25 cellular contexts compared by ENCODE assay signal in the genomic region with DNA sequence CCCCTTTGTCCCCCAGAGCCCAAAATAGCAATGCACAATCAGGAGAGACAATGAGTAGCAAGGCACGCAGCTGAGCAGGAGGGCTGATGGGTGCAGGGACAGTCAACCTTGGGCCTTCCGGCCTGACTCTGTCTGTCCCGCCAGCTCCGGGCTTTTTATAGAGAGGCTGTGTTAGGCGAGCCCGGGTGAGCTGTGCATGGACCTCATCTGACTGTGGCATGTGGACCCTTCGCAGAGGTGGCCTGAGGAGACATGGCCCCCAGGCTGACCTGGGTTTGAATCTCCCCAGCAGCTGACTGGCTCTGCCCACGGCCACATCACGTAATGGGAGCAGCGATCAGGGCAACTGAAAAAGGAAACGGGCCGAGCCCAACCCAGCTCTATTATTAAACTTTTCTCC.
A peak's percentile ranks its signal among the peaks of the same experiment; 100 is the strongest.
DNase-seq lines count a peak whose midpoint lies in the region; ATAC-seq and TF ChIP-seq lines count a peak whose summit lies in the region.
"Had no signal": no experiment of that assay in that cellular context is flagged by ENCODE, and none has a peak within 500 bp of the region (broad histone marks: within the 10 kb centered on the region; RNA-seq: fewer than 3 reads in every experiment).

No MANE protein-coding gene starts in this region.

- intact Hi-C loops in Right ventricle myocardium inferior (cut with DNase I): no loop called here
- intact Hi-C loops in cardiac septum (cut with DNase I): no loop called here
- intact Hi-C loops in left ventricle myocardium superior (cut with micrococcal nuclease): loop anchor here (10.0 kb wide), 1 partner anchor 50 kb away; no protein-coding TSS in a partner anchor
- intact Hi-C loops in psoas muscle (cut with DNase I): no loop called here

- H3K27ac ChIP-seq in psoas muscle: peak overlapping the region; percentile 96
- H3K27ac ChIP-seq: 22Rv1, PC-9 had no signal

- H3K9me3 ChIP-seq in psoas muscle: no peaks in the 10 kb centered on the region
- H3K9me3 ChIP-seq: BE2C had no signal

- TF ChIP-seq CTCF in psoas muscle (IDR thresholded peaks at IDR 0.05): no peak

- no peaks in the 10 kb centered on the region for H3K27me3 ChIP-seq in psoas muscle (ENCODE audit: insufficient read depth in 3 of 3, low read length in 2 of 3)
- H3K27me3 ChIP-seq: BE2C had no signal

- 34 to 62% (median 46%) methylated on average over 12 of the region's 12 CpGs for WGBS in psoas muscle, 3 donors

- peaks cover 62% of the 10 kb centered on the region for H3K4me1 ChIP-seq in psoas muscle
- H3K4me1 ChIP-seq: BE2C had no signal

- no peak overlapping the region for H3K4me3 ChIP-seq in psoas muscle
- H3K4me3 ChIP-seq: GM23338, K562, PC-9 had no signal

- peak; percentile 69 for DNase-seq in Right ventricle myocardium inferior (ENCODE audit: missing footprints)
- no peak for DNase-seq in cardiac septum (ENCODE audit: low spot score)
- DNase-seq in left ventricle myocardium superior: peak; percentile 72
- DNase-seq in psoas muscle: peak in 1 of 2 donors; percentile 78
- DNase-seq in OCI-M1 (lab: John Stamatoyannopoulos, UW): no peak
- no peak for DNase-seq in D341Med (ENCODE audit: low spot score)
- no peak for DNase-seq in mucosa of gallbladder (ENCODE audit: low spot score)
- DNase-seq: ACHN; BE2C; CD4-positive, CD25-positive, alpha-beta regulatory T cell; DMS53; H9; Kasumi-1; NCI-H1105; NCI-H2029; NCI-H446; NCI-H524 treated with DMSO at 0.1 percent for 48 hours; NCI-H774; NK-92 treated with Interleukin-12 subunit alpha and Interleukin-12 subunit beta, amount 100 ng/mL, for 24 hours; PC-9; SHP77 had no signal

- no peaks in the 10 kb centered on the region for H3K36me3 ChIP-seq in psoas muscle (ENCODE audit: insufficient read depth in 1 of 2, low read depth in 1 of 2)
- H3K36me3 ChIP-seq: BE2C had no signal

- ATAC-seq in Right ventricle myocardium inferior (peak; percentile 26), left ventricle myocardium superior (peak; percentile 28), psoas muscle (peak; percentile 4 to 40 (median 20)), GM21737 (IDR thresholded peaks at IDR 0.05; ENCODE audit: unreplicated experiment) (no peak)
- ATAC-seq: GM23338 had no signal

Comparison
In these comparisons a context has a peak if more than half of its experiments do, and no peak if none do; other contexts are left out.
1. DNase-seq: peak in Right ventricle myocardium inferior (single experiment) and left ventricle myocardium superior (single experiment); none in cardiac septum (single experiment), OCI-M1 (single experiment), D341Med (single experiment) and mucosa of gallbladder (single experiment).